8 cellular contexts compared by ENCODE assay signal in genomic region chr4:56048621-56049427, GRCh38.
DNase-seq lines count a peak whose midpoint lies in the region; TF ChIP-seq lines count a peak whose summit lies in the region.

No MANE protein-coding gene starts in this region.

- H3K9me3 ChIP-seq in GM23248 (ENCODE audit: low read depth) (no peaks in the 10 kb centered on the region), hepatocyte (ENCODE audit: low read depth) (no peaks in the 10 kb centered on the region)

- peak overlapping the region; percentile 68 for H3K4me3 ChIP-seq in GM23248
- H3K4me3 ChIP-seq in Jurkat, Clone E6-1 (ENCODE audit: low read length): peak overlapping the region; percentile 70
- peak overlapping the region; percentile 90 for H3K4me3 ChIP-seq in hepatocyte

- in situ Hi-C loops in GM23248 (cut with MboI): no loop called here

- H3K9me2 ChIP-seq in GM23248 (ENCODE audit: insufficient read depth) (no peaks in the 10 kb centered on the region), hepatocyte (replicated peaks; ENCODE audit: insufficient read depth) (no peaks in the 10 kb centered on the region)

- H3K36me3 ChIP-seq in GM23248 (ENCODE audit: low read depth): no peaks in the 10 kb centered on the region
- H3K36me3 ChIP-seq in hepatocyte (replicated peaks; ENCODE audit: insufficient read depth, low read depth): no peaks in the 10 kb centered on the region

- H3F3A ChIP-seq in GM23248 (ENCODE audit: insufficient read depth): no peaks in the 10 kb centered on the region

- DNase-seq in GM10266 (ENCODE audit: extremely low spot score) (peak; percentile 86), GM23248 (peak; percentile 67), RPMI8226 (peak; percentile 72), anterior cingulate cortex (lab: John Stamatoyannopoulos, UW) (peak in 54 of 58 donors; percentile 5 to 74 (median 44)), hepatocyte (ENCODE audit: low spot score) (peak; percentile 91), putamen (ENCODE audit: low spot score) (peak; percentile 53)
- DNase-seq in Jurkat, Clone E6-1 (ENCODE audit: low read depth, low spot score): peak; percentile 28
- DNase-seq in effector CD8-positive, alpha-beta T cell (lab: John Stamatoyannopoulos, UW): no peak

- 1 to 5% methylated on average over 38 to 63 of the region's 82 CpGs for WGBS in GM23248 (ENCODE audit: low coverage in 1 of 2, low lambda C conversion rate in 2 of 2, missing lambda C conversion rate in 2 of 2), 2 experiments
- WGBS in hepatocyte (ENCODE audit: low lambda C conversion rate, missing lambda C conversion rate): 2% methylated on average over 44 of the region's 82 CpGs

- H3K4me1 ChIP-seq in GM23248 (ENCODE audit: insufficient read depth): peaks cover 6% of the 10 kb centered on the region; the same call in 1 of the 2 replicates
- H3K4me1 ChIP-seq in hepatocyte (ENCODE audit: insufficient read depth): no peaks in the 10 kb centered on the region

- H3K4me2 ChIP-seq in GM23248 (ENCODE audit: unreplicated experiment) (peak overlapping the region; percentile 83), hepatocyte (peak overlapping the region; percentile 93)

- H3K27ac ChIP-seq in GM23248 (no peak overlapping the region), hepatocyte (peak overlapping the region; percentile 82)

- H2AFZ ChIP-seq in GM23248 (peak overlapping the region; percentile 76), hepatocyte (peak overlapping the region; percentile 94)

- H3K79me2 ChIP-seq in GM23248 (ENCODE audit: insufficient read depth) (no peaks in the 10 kb centered on the region), hepatocyte (peaks cover 30% of the 10 kb centered on the region)

- no peaks in the 10 kb centered on the region for H4K20me1 ChIP-seq in GM23248 (ENCODE audit: insufficient read depth)
- H4K20me1 ChIP-seq in hepatocyte (ENCODE audit: insufficient read depth, poor library complexity, severe bottlenecking): no peaks in the 10 kb centered on the region

- no peak overlapping the region for H3K9ac ChIP-seq in GM23248

- peaks cover 57% of the 10 kb centered on the region for H3K27me3 ChIP-seq in GM23248 (replicated peaks; ENCODE audit: insufficient read depth)
- H3K27me3 ChIP-seq in hepatocyte: no peaks in the 10 kb centered on the region

- peak; percentile 82 for TF ChIP-seq CTCF in GM10266 (IDR thresholded peaks at IDR 0.05; ENCODE audit: control insufficient read depth, insufficient read depth, low read depth, missing control alignments)
- TF ChIP-seq CTCF in hepatocyte (IDR thresholded peaks at IDR 0.05; ENCODE audit: poor library complexity): peak; percentile 33
